In genomic region chr1:50422675-50422945, GRCh38 we compare ENCODE assay signal across 11 cellular contexts. TPM values are rescaled to one million over a fixed set of nuclear protein-coding genes. Genes with fewer than 3 reads are reported as not detected.
DNase-seq lines count a peak whose midpoint lies in the region; ATAC-seq and TF ChIP-seq lines count a peak whose summit lies in the region.
"Had no signal": no experiment of that assay in that cellular context is flagged by ENCODE, and none has a peak within 500 bp of the region (broad histone marks: within the 10 kb centered on the region; RNA-seq: fewer than 3 reads in every experiment).

No MANE protein-coding gene starts in this region.

- H3K4me1 Mint-ChIP-seq in activated CD4-positive, alpha-beta T cell treated with anti-CD3 and anti-CD28 coated beads, Interleukin-2, amount 10 ng/mL, durations not matched to agents 7 days and 5 days = peaks cover 44% of the 10 kb centered on the region
- peaks cover 53% of the 10 kb centered on the region for H3K4me1 Mint-ChIP-seq in activated CD8-positive, alpha-beta T cell treated with anti-CD3 and anti-CD28 coated beads for 36 hours (ENCODE audit: low read depth)

- CTCF ChIA-PET in activated CD4-positive, alpha-beta T cell treated with anti-CD3 and anti-CD28 coated beads, Interleukin-2, amount 10 ng/mL, durations not matched to agents 7 days and 5 days (lab: Charles Lee) = no interaction called here
- CTCF ChIA-PET in activated CD8-positive, alpha-beta T cell treated with anti-CD3 and anti-CD28 coated beads for 36 hours (lab: Charles Lee) = interaction anchor here (0.9 kb wide), 1 partner anchor 35 kb away, joined by 3 read pairs; no protein-coding TSS in a partner anchor

- H3K27me3 ChIP-seq in iPS DF 6.9 (ENCODE audit: control insufficient read depth, insufficient read depth, low read length) (peaks cover 96% of the 10 kb centered on the region), stomach (peaks cover 78 to 100% (median 100%) of the 10 kb centered on the region in 3 donors)

- DNase-seq in activated CD4-positive, alpha-beta T cell treated with anti-CD3 and anti-CD28 coated beads, Interleukin-2, amount 10 ng/mL, durations not matched to agents 7 days and 5 days = no peak
- no peak for DNase-seq in activated CD4-positive, alpha-beta T cell treated with anti-CD3 and anti-CD28 coated beads for 48 hours
- DNase-seq in activated CD8-positive, alpha-beta T cell treated with anti-CD3 and anti-CD28 coated beads for 36 hours = no peak
- no peak for DNase-seq in iPS DF 6.9 (ENCODE audit: low read depth, low spot score)
- peak; percentile 25 for DNase-seq in stimulated activated CD8-positive, alpha-beta memory T cell treated with anti-CD3 and anti-CD28 coated beads, Interleukin-4, amount 100 ng/mL, for 48 hours
- DNase-seq in stomach = no peak
- no peak for DNase-seq in GM19238 (ENCODE audit: insufficient read length, low spot score)
- DNase-seq: activated naive CD4-positive, alpha-beta T cell treated with anti-CD3 and anti-CD28 coated beads, Interleukin-2, amount 50 U/mL, for 16 hours; GF-D8; stimulated activated CD4-positive, alpha-beta T cell treated with anti-CD3 and anti-CD28 coated beads, Interleukin-2, amount 100 ng/mL, for 24 hours had no signal

- H3K9me3 ChIP-seq in iPS DF 6.9 (ENCODE audit: control insufficient read depth, insufficient read depth, low read length) (no peaks in the 10 kb centered on the region), stomach (peaks cover 0 to 13% (median 0%) of the 10 kb centered on the region in 4 donors)

- peak overlapping the region; percentile 50 for H3K27ac Mint-ChIP-seq in activated CD4-positive, alpha-beta T cell treated with anti-CD3 and anti-CD28 coated beads, Interleukin-2, amount 10 ng/mL, durations not matched to agents 7 days and 5 days
- H3K27ac Mint-ChIP-seq in activated CD8-positive, alpha-beta T cell treated with anti-CD3 and anti-CD28 coated beads for 36 hours = no peak overlapping the region

- H3K27ac ChIP-seq in iPS DF 6.9 (ENCODE audit: low read length) (no peak overlapping the region), stomach (no peak overlapping the region)

- intact Hi-C loops in activated CD8-positive, alpha-beta T cell treated with anti-CD3 and anti-CD28 coated beads for 36 hours (cut with micrococcal nuclease) = no loop called here
- intact Hi-C loops in stomach (cut with DNase I; ENCODE audit: low total_unique reads) = no loop called here

- no peak for TF ChIP-seq POLR2A in stomach (IDR thresholded peaks at IDR 0.05)

- peaks cover 85% of the 10 kb centered on the region for H3K27me3 Mint-ChIP-seq in activated CD4-positive, alpha-beta T cell treated with anti-CD3 and anti-CD28 coated beads, Interleukin-2, amount 10 ng/mL, durations not matched to agents 7 days and 5 days
- H3K27me3 Mint-ChIP-seq in activated CD8-positive, alpha-beta T cell treated with anti-CD3 and anti-CD28 coated beads for 36 hours = peaks cover 80% of the 10 kb centered on the region

- WGBS in iPS DF 6.9 (ENCODE audit: insufficient coverage, insufficient read length) = no CpG with 5 or more reads among the region's 21 CpGs
- WGBS in stomach, 5 donors = 0 to 13% (median 9%) methylated on average over 3 to 21 of the region's 21 CpGs

- H3K4me1 ChIP-seq in iPS DF 6.9 (ENCODE audit: control insufficient read depth, insufficient read depth, low read length) = peaks cover 5% of the 10 kb centered on the region; the same call in 1 of the 2 replicates
- H3K4me1 ChIP-seq in stomach = peaks cover 62 to 96% (median 81%) of the 10 kb centered on the region in 4 donors

- POLR2A ChIA-PET in activated CD4-positive, alpha-beta T cell treated with anti-CD3 and anti-CD28 coated beads, Interleukin-2, amount 10 ng/mL, durations not matched to agents 7 days and 5 days (lab: Charles Lee) = no interaction called here
- POLR2A ChIA-PET in activated CD8-positive, alpha-beta T cell treated with anti-CD3 and anti-CD28 coated beads for 36 hours (lab: Charles Lee) = no interaction called here

- no peak for TF ChIP-seq EP300 in stomach (IDR thresholded peaks at IDR 0.05)

- H3K4me3 ChIP-seq in iPS DF 6.9 (ENCODE audit: low read length) (peak overlapping the region; percentile 3; the same call in 1 of the 2 replicates), stomach (peak overlapping the region in 2 of 4 donors; percentile 43 to 44)

- peaks cover 11% of the 10 kb centered on the region for H3K36me3 Mint-ChIP-seq in activated CD4-positive, alpha-beta T cell treated with anti-CD3 and anti-CD28 coated beads, Interleukin-2, amount 10 ng/mL, durations not matched to agents 7 days and 5 days (ENCODE audit: low read depth)
- peaks cover 3% of the 10 kb centered on the region for H3K36me3 Mint-ChIP-seq in activated CD8-positive, alpha-beta T cell treated with anti-CD3 and anti-CD28 coated beads for 36 hours (ENCODE audit: low read depth)

- H3K9me3 Mint-ChIP-seq in activated CD4-positive, alpha-beta T cell treated with anti-CD3 and anti-CD28 coated beads, Interleukin-2, amount 10 ng/mL, durations not matched to agents 7 days and 5 days = no peaks in the 10 kb centered on the region
- no peaks in the 10 kb centered on the region for H3K9me3 Mint-ChIP-seq in activated CD8-positive, alpha-beta T cell treated with anti-CD3 and anti-CD28 coated beads for 36 hours

- no peaks in the 10 kb centered on the region for H3K36me3 ChIP-seq in iPS DF 6.9 (ENCODE audit: control insufficient read depth, insufficient read depth, low read length)
- H3K36me3 ChIP-seq in stomach = no peaks in the 10 kb centered on the region

- ATAC-seq in activated CD8-positive, alpha-beta T cell treated with anti-CD3 and anti-CD28 coated beads for 36 hours = no peak
- ATAC-seq in GM19023 (IDR thresholded peaks at IDR 0.05; ENCODE audit: unreplicated experiment) = no peak

- no peak for TF ChIP-seq CTCF in activated CD8-positive, alpha-beta T cell treated with anti-CD3 and anti-CD28 coated beads for 36 hours (IDR thresholded peaks at IDR 0.05)
- TF ChIP-seq CTCF in stomach (IDR thresholded peaks at IDR 0.05) = no peak

- H3K4me3 Mint-ChIP-seq in activated CD4-positive, alpha-beta T cell treated with anti-CD3 and anti-CD28 coated beads, Interleukin-2, amount 10 ng/mL, durations not matched to agents 7 days and 5 days = peak overlapping the region; percentile 13
- peak overlapping the region; percentile 36 for H3K4me3 Mint-ChIP-seq in activated CD8-positive, alpha-beta T cell treated with anti-CD3 and anti-CD28 coated beads for 36 hours

RNA-seq across cellular contexts. Expression of gene DMRTA2, which starts 0.6 kb away (rescaled TPM):
- not detected for total RNA-seq in activated CD4-positive, alpha-beta T cell treated with anti-CD3 and anti-CD28 coated beads, Interleukin-2, amount 10 ng/mL, durations not matched to agents 7 days and 5 days
- not detected for total RNA-seq in activated CD8-positive, alpha-beta T cell treated with anti-CD3 and anti-CD28 coated beads for 36 hours
- total RNA-seq in stomach = under 1 TPM in 1 of 5 donors, not detected in 4; 0.18 TPM
- 1 to 10 TPM in 1 of 3 donors, not detected in 2; 1.6 TPM for polyA plus RNA-seq in stomach
